13 cellular contexts compared by ENCODE assay signal in genomic region chr15:39251413-39252197, GRCh38.
A peak's percentile ranks its signal among the peaks of the same experiment; 100 is the strongest.
DNase-seq lines count a peak whose midpoint lies in the region; ATAC-seq and TF ChIP-seq lines count a peak whose summit lies in the region.
"Had no signal": no experiment of that assay in that cellular context is flagged by ENCODE, and none has a peak within 500 bp of the region (broad histone marks: within the 10 kb centered on the region; RNA-seq: fewer than 3 reads in every experiment).

No MANE protein-coding gene starts in this region.

- H3K4me1 Mint-ChIP-seq in activated T-cell treated with anti-CD3 and anti-CD28 coated beads, Interleukin-2, amount 50 U/mL, for 72 hours (ENCODE audit: low read depth), result peaks cover 26% of the 10 kb centered on the region
- H3K4me1 Mint-ChIP-seq in stimulated activated naive CD8-positive, alpha-beta T cell treated with anti-CD3 and anti-CD28 coated beads, Interleukin-15, Interleukin-2, amounts not matched to agents 100 ng/mL and 50 ng/mL, for 24 hours (ENCODE audit: low read depth), result peaks cover 23% of the 10 kb centered on the region
- H3K4me1 Mint-ChIP-seq: CD4-positive, CD25-positive, alpha-beta regulatory T cell had no signal

- peak overlapping the region; percentile 67 for H3K27ac ChIP-seq in SJSA1

- H3K36me3 Mint-ChIP-seq in activated T-cell treated with anti-CD3 and anti-CD28 coated beads, Interleukin-2, amount 50 U/mL, for 72 hours (ENCODE audit: insufficient read depth in 2 of 2), result no peaks in the 10 kb centered on the region
- H3K36me3 Mint-ChIP-seq in stimulated activated naive CD8-positive, alpha-beta T cell treated with anti-CD3 and anti-CD28 coated beads, Interleukin-15, Interleukin-2, amounts not matched to agents 100 ng/mL and 50 ng/mL, for 24 hours (ENCODE audit: low read depth), result no peaks in the 10 kb centered on the region
- H3K36me3 Mint-ChIP-seq: CD4-positive, CD25-positive, alpha-beta regulatory T cell had no signal

- H3K27me3 ChIP-seq in SJSA1 (replicated peaks), result no peaks in the 10 kb centered on the region

- peak; percentile 78 to 96 for ATAC-seq in activated T-cell treated with anti-CD3 and anti-CD28 coated beads, Interleukin-2, amount 50 U/mL, for 72 hours (replicated peaks in 1 of 2)
- ATAC-seq in GM19397 (IDR thresholded peaks at IDR 0.05; ENCODE audit: unreplicated experiment) (no peak), HG03565 (IDR thresholded peaks at IDR 0.05; ENCODE audit: unreplicated experiment) (no peak)

- TF ChIP-seq CTCF in cardiac fibroblast (IDR thresholded peaks at IDR 0.05; ENCODE audit: low read depth, low read length), result no peak

- no peak overlapping the region for H3K4me3 ChIP-seq in SJSA1
- no peak overlapping the region for H3K4me3 ChIP-seq in cardiac fibroblast (replicated peaks in 1 of 2; ENCODE audit: low read depth in 2 of 2, low read length in 2 of 2)

- H3K4me1 ChIP-seq in SJSA1 (replicated peaks), result peaks cover 48% of the 10 kb centered on the region

- no peaks in the 10 kb centered on the region for H3K9me3 ChIP-seq in SJSA1 (replicated peaks)

- H3K27ac Mint-ChIP-seq in activated T-cell treated with anti-CD3 and anti-CD28 coated beads, Interleukin-2, amount 50 U/mL, for 72 hours, result peak overlapping the region; percentile 57
- peak overlapping the region; percentile 31 for H3K27ac Mint-ChIP-seq in stimulated activated naive CD8-positive, alpha-beta T cell treated with anti-CD3 and anti-CD28 coated beads, Interleukin-15, Interleukin-2, amounts not matched to agents 100 ng/mL and 50 ng/mL, for 24 hours
- H3K27ac Mint-ChIP-seq: CD4-positive, CD25-positive, alpha-beta regulatory T cell had no signal

- H3K9me3 Mint-ChIP-seq in activated T-cell treated with anti-CD3 and anti-CD28 coated beads, Interleukin-2, amount 50 U/mL, for 72 hours, result no peaks in the 10 kb centered on the region
- no peaks in the 10 kb centered on the region for H3K9me3 Mint-ChIP-seq in stimulated activated naive CD8-positive, alpha-beta T cell treated with anti-CD3 and anti-CD28 coated beads, Interleukin-15, Interleukin-2, amounts not matched to agents 100 ng/mL and 50 ng/mL, for 24 hours

- H3K27me3 Mint-ChIP-seq in activated T-cell treated with anti-CD3 and anti-CD28 coated beads, Interleukin-2, amount 50 U/mL, for 72 hours (ENCODE audit: low read depth), result peaks cover 5% of the 10 kb centered on the region
- peaks cover 16% of the 10 kb centered on the region for H3K27me3 Mint-ChIP-seq in stimulated activated naive CD8-positive, alpha-beta T cell treated with anti-CD3 and anti-CD28 coated beads, Interleukin-15, Interleukin-2, amounts not matched to agents 100 ng/mL and 50 ng/mL, for 24 hours

- DNase-seq in activated T-cell treated with anti-CD3 and anti-CD28 coated beads, Interleukin-2, amount 50 U/mL, for 72 hours, result peak in 1 of 2 donors; percentile 26
- DNase-seq in activated T-cell treated with anti-CD3 and anti-CD28 coated beads, Interleukin-2, amount 50 U/mL, for 48 hours, result no peak
- DNase-seq in SJSA1 (ENCODE audit: low read depth in 1 of 2, low spot score in 2 of 2) (peak in 1 of 2 experiments; percentile 60), cardiac fibroblast (ENCODE audit: low read depth in 2 of 2) (peak; percentile 33 to 66)
- no peak for DNase-seq in activated CD4-positive, CD25-positive, alpha-beta regulatory T cell (lab: John Stamatoyannopoulos, UW)
- DNase-seq: activated naive CD4-positive, alpha-beta T cell treated with Interleukin-2 at 50 U/mL for 16 hours; CD4-positive, CD25-positive, alpha-beta regulatory T cell; NCI-H187 treated with DMSO at 0.1 percent for 48 hours; NCI-H510A; SIG-M5 had no signal

- H3K4me3 Mint-ChIP-seq in activated T-cell treated with anti-CD3 and anti-CD28 coated beads, Interleukin-2, amount 50 U/mL, for 72 hours, result peak overlapping the region; percentile 14 to 40
- H3K4me3 Mint-ChIP-seq in stimulated activated naive CD8-positive, alpha-beta T cell treated with anti-CD3 and anti-CD28 coated beads, Interleukin-15, Interleukin-2, amounts not matched to agents 100 ng/mL and 50 ng/mL, for 24 hours, result no peak overlapping the region
- H3K4me3 Mint-ChIP-seq: CD4-positive, CD25-positive, alpha-beta regulatory T cell had no signal

- H3K36me3 ChIP-seq in SJSA1, result no peaks in the 10 kb centered on the region

Comparison
In these comparisons a context has a peak if more than half of its experiments do, and no peak if none do; other contexts are left out.
1. ATAC-seq: peak in activated T-cell treated with anti-CD3 and anti-CD28 coated beads, Interleukin-2, amount 50 U/mL, for 72 hours (2 of 2); none in GM19397 (single experiment) and HG03565 (single experiment).
2. DNase-seq: peak in cardiac fibroblast (2 of 2); none in activated T-cell treated with anti-CD3 and anti-CD28 coated beads, Interleukin-2, amount 50 U/mL, for 48 hours (0 of 2) and activated CD4-positive, CD25-positive, alpha-beta regulatory T cell (0 of 4).